ENCODE assay signal across 8 cellular contexts in genomic region chr15:40069178-40070165, GRCh38. TPM values are rescaled to one million over a fixed set of nuclear protein-coding genes. Genes with fewer than 3 reads are reported as not detected.
DNase-seq lines count a peak whose midpoint lies in the region; ATAC-seq, FAIRE-seq and TF ChIP-seq lines count a peak whose summit lies in the region.

No MANE protein-coding gene starts in this region.

- H3K9ac ChIP-seq in smooth muscle cell (ENCODE audit: low read depth) = no peak overlapping the region

- WGBS in smooth muscle cell (ENCODE audit: low lambda C conversion rate) = 65% methylated on average over 27 of the region's 32 CpGs

- H3K4me3 ChIP-seq in astrocyte of the spinal cord (ENCODE audit: low read depth, low read length) (no peak overlapping the region), smooth muscle cell (no peak overlapping the region)

- peaks cover 0 to 2% of the 10 kb centered on the region in 2 donors for H3K36me3 Mint-ChIP-seq in activated T-cell treated with anti-CD3 and anti-CD28 coated beads, Interleukin-2, amount 50 U/mL, for 72 hours (ENCODE audit: insufficient read depth in 2 of 2)

- TF ChIP-seq CTCF in astrocyte of the spinal cord (IDR thresholded peaks at IDR 0.05; ENCODE audit: low read depth, low read length) (no peak), smooth muscle cell (IDR thresholded peaks at IDR 0.05; ENCODE audit: borderline replicate concordance, insufficient read depth, poor library complexity, severe bottlenecking) (no peak), D721Med (IDR thresholded peaks at IDR 0.05; ENCODE audit: insufficient read depth, missing control alignments) (no peak)

- no peak overlapping the region for H3K27ac ChIP-seq in smooth muscle cell (ENCODE audit: low read depth)

- H3K27ac Mint-ChIP-seq in activated T-cell treated with anti-CD3 and anti-CD28 coated beads, Interleukin-2, amount 50 U/mL, for 72 hours = no peak overlapping the region

- H3K79me2 ChIP-seq in smooth muscle cell (ENCODE audit: low read depth) = no peaks in the 10 kb centered on the region

- H3K36me3 ChIP-seq in smooth muscle cell (ENCODE audit: low read depth) = no peaks in the 10 kb centered on the region

- TF ChIP-seq POLR2A in GM10847 (IDR thresholded peaks at IDR 0.05; ENCODE audit: extremely low read depth, insufficient read length) = peak; percentile 34

- FAIRE-seq in D721Med (lab: Jason Lieb, UNC) = no peak

- in situ Hi-C loops in astrocyte of the spinal cord (cut with HindIII; ENCODE audit: low sequenced_read_pairs) = no loop called here

- H3K4me1 Mint-ChIP-seq in activated T-cell treated with anti-CD3 and anti-CD28 coated beads, Interleukin-2, amount 50 U/mL, for 72 hours (ENCODE audit: low read depth) = peaks cover 31% of the 10 kb centered on the region

- no peaks in the 10 kb centered on the region for H3K27me3 ChIP-seq in smooth muscle cell (ENCODE audit: low read depth)

- H3K9me3 ChIP-seq in smooth muscle cell (replicated peaks; ENCODE audit: low read depth) = no peaks in the 10 kb centered on the region

- no peaks in the 10 kb centered on the region for H3F3A ChIP-seq in smooth muscle cell (ENCODE audit: low read depth)

- peaks cover 19% of the 10 kb centered on the region for H3K4me1 ChIP-seq in smooth muscle cell (ENCODE audit: low read depth)

- H3K4me2 ChIP-seq in smooth muscle cell = no peak overlapping the region

- no peak overlapping the region for H2AFZ ChIP-seq in smooth muscle cell (ENCODE audit: low read depth)

- DNase-seq in NCI-H2029 (lab: John Stamatoyannopoulos, UW) (peak; percentile 91), astrocyte of the spinal cord (ENCODE audit: low read depth, low spot score) (peak; percentile 81), islet precursor cell (peak; percentile 71), smooth muscle cell (lab: John Stamatoyannopoulos, UW; ENCODE audit: unreplicated experiment) (peak; percentile 9), D721Med (ENCODE audit: insufficient read length, low spot score) (no peak)
- DNase-seq in activated T-cell treated with anti-CD3 and anti-CD28 coated beads, Interleukin-2, amount 50 U/mL, for 72 hours = no peak

- ATAC-seq in HG02623 (IDR thresholded peaks at IDR 0.05; ENCODE audit: unreplicated experiment) = peak; percentile 53
- no peak for ATAC-seq in activated T-cell treated with anti-CD3 and anti-CD28 coated beads, Interleukin-2, amount 50 U/mL, for 72 hours (replicated peaks in 1 of 2)

- H3K27me3 Mint-ChIP-seq in activated T-cell treated with anti-CD3 and anti-CD28 coated beads, Interleukin-2, amount 50 U/mL, for 72 hours (ENCODE audit: low read depth) = no peaks in the 10 kb centered on the region

- no peak overlapping the region for H3K4me3 Mint-ChIP-seq in activated T-cell treated with anti-CD3 and anti-CD28 coated beads, Interleukin-2, amount 50 U/mL, for 72 hours

- H3K9me3 Mint-ChIP-seq in activated T-cell treated with anti-CD3 and anti-CD28 coated beads, Interleukin-2, amount 50 U/mL, for 72 hours = no peaks in the 10 kb centered on the region

- H4K20me1 ChIP-seq in smooth muscle cell (ENCODE audit: low read depth) = no peaks in the 10 kb centered on the region

RNA-seq across cellular contexts. Expression of gene SRP14, which starts 30.5 kb away (rescaled TPM):
- total RNA-seq in smooth muscle cell = 307 and 356 TPM in 2 replicates
- 713 and 726 TPM in 2 replicates for polyA plus RNA-seq in smooth muscle cell
- 100 to 1,000 TPM; 102 to 117 TPM for total RNA-seq in activated T-cell treated with anti-CD3 and anti-CD28 coated beads, Interleukin-2, amount 50 U/mL, for 72 hours

RNA-seq across cellular contexts. Expression of gene BMF, which starts 39.2 kb away (rescaled TPM):
- total RNA-seq in smooth muscle cell = 9.1 and 11.2 TPM in 2 replicates
- polyA plus RNA-seq in smooth muscle cell = 3.6 and 7.5 TPM in 2 replicates
- 10 to 100 TPM; 23.7 to 25.9 TPM for total RNA-seq in activated T-cell treated with anti-CD3 and anti-CD28 coated beads, Interleukin-2, amount 50 U/mL, for 72 hours

Comparison
In these comparisons a context has a peak if more than half of its experiments do, and no peak if none do; other contexts are left out.
1. DNase-seq: peak in NCI-H2029 (single experiment), astrocyte of the spinal cord (single experiment), islet precursor cell (single experiment) and smooth muscle cell (single experiment); none in activated T-cell treated with anti-CD3 and anti-CD28 coated beads, Interleukin-2, amount 50 U/mL, for 72 hours (0 of 2) and D721Med (single experiment).